8 cellular contexts compared by ENCODE assay signal in the genomic region with DNA sequence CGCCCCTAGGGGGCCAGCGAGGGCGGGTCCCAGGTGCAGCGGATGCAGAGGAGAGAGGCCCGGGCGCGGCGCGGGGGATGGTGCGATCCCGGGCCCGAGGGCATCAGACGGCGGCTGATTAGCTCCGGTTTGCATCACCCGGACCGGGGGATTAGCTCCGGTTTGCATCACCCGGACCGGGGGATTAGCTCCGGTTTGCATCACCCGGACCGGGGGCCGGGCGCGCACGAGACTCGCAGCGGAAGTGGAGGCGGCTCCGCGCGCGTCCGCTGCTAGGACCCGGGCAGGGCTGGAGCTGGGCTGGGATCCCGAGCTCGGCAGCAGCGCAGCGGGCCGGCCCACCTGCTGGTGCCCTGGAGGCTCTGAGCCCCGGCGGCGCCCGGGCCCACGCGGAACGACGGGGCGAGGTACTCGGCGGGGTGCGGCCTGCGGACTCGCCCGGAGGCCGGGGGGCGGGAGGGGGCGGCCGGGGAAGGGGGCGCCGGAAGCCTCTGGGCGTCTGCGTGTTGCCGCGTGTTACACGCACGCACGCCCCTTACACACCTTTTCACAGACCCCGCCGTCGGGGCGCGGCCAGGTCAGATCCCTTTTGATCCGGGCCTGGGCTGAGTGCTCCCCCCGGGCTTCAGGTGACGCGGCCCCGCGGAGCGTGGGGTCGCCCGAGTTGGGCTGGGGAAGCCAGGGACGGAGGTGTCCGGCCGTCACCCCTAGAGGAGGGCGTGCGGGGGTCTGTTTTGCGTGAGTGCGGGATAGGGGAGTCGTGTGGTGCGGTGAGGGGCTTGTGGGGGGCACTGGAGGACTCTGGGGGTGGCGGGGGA. TPM values are rescaled to one million over a fixed set of nuclear protein-coding genes. Genes with fewer than 3 reads are reported as not detected.
DNase-seq lines count a peak whose midpoint lies in the region; ATAC-seq and TF ChIP-seq lines count a peak whose summit lies in the region.

No MANE protein-coding gene starts in this region.

- ATAC-seq in GM19397 (IDR thresholded peaks at IDR 0.05; ENCODE audit: unreplicated experiment) (peak; percentile 57), HG03565 (IDR thresholded peaks at IDR 0.05; ENCODE audit: unreplicated experiment) (peak; percentile 38), Right ventricle myocardium inferior (peak; percentile 30), psoas muscle (peak; percentile 39 to 45 (median 40))

- intact Hi-C loops in Right ventricle myocardium inferior (cut with DNase I) (no loop called here), psoas muscle (cut with DNase I) (no loop called here)

- H3K9me3 ChIP-seq in psoas muscle, result no peaks in the 10 kb centered on the region

- TF ChIP-seq POLR2A in Raji (IDR thresholded peaks at IDR 0.05; ENCODE audit: insufficient read depth, low read depth, low read length), result peak; percentile 52

- WGBS in psoas muscle, 3 donors, result 1 to 2% (median 1%) methylated on average over 76 to 93 of the region's 93 CpGs

- DNase-seq in COLO829 (ENCODE audit: low spot score), result peak; percentile 55
- DNase-seq in activated naive CD4-positive, alpha-beta T cell (lab: John Stamatoyannopoulos, UW), result peak; percentile 23 to 59 (median 37)
- peak; percentile 83 for DNase-seq in Right ventricle myocardium inferior (ENCODE audit: missing footprints)
- peak; percentile 62 to 63 for DNase-seq in psoas muscle
- DNase-seq in NCI-H187 treated with DMSO at 0.1 percent for 48 hours (lab: John Stamatoyannopoulos, UW), result no peak

- peak overlapping the region; percentile 65 for H3K4me3 ChIP-seq in psoas muscle

- no peaks in the 10 kb centered on the region for H3K36me3 ChIP-seq in psoas muscle (ENCODE audit: insufficient read depth in 1 of 2, low read depth in 1 of 2)

- H3K4me1 ChIP-seq in psoas muscle, result no peaks in the 10 kb centered on the region

- no peak for TF ChIP-seq CTCF in psoas muscle (IDR thresholded peaks at IDR 0.05)

- peaks cover 0 to 24% (median 2%) of the 10 kb centered on the region in 3 donors for H3K27me3 ChIP-seq in psoas muscle (ENCODE audit: insufficient read depth in 3 of 3, low read length in 2 of 3)

- peak overlapping the region; percentile 5 for H3K27ac ChIP-seq in psoas muscle

RNA-seq across cellular contexts. Expression of gene TRIB3, which starts 0.4 kb away (rescaled TPM):
- 0.65 TPM for total RNA-seq in Right ventricle myocardium inferior
- total RNA-seq in psoas muscle, result 1 to 10 TPM in 3 of 4 donors, under 1 TPM in 1; 0.78 to 7.7 (median 2.5) TPM
- polyA plus RNA-seq in psoas muscle, result 10 to 100 TPM in 1 of 3 donors, 1 to 10 TPM in 1, under 1 TPM in 1; 0.74 to 16.3 (median 2.1) TPM

RNA-seq across cellular contexts. Expression of gene RBCK1, which starts 27.1 kb away (rescaled TPM):
- total RNA-seq in Right ventricle myocardium inferior, result 43.7 TPM
- 10 to 100 TPM; 34.1 to 50.5 (median 40.7) TPM for total RNA-seq in psoas muscle
- polyA plus RNA-seq in psoas muscle, result 10 to 100 TPM; 35.8 to 52.5 (median 46.0) TPM

RNA-seq across cellular contexts. Expression of gene NRSN2, which starts 34.1 kb away (rescaled TPM):
- total RNA-seq in Right ventricle myocardium inferior (19.8 TPM), psoas muscle (1 to 10 TPM; 3.0 to 5.0 (median 3.9) TPM)
- 1 to 10 TPM; 1.6 to 3.4 (median 3.1) TPM for polyA plus RNA-seq in psoas muscle

RNA-seq across cellular contexts. Expression of gene SOX12, which starts 55.6 kb away (rescaled TPM):
- 16.5 TPM for total RNA-seq in Right ventricle myocardium inferior
- 1 to 10 TPM; 1.2 to 5.7 (median 5.2) TPM for total RNA-seq in psoas muscle
- polyA plus RNA-seq in psoas muscle, result 1 to 10 TPM; 1.9 to 3.6 (median 2.3) TPM
